Comparison of ENCODE assay signal across 8 cellular contexts in genomic region chr3:197456271-197457091, GRCh38.
DNase-seq lines count a peak whose midpoint lies in the region; ATAC-seq, FAIRE-seq and TF ChIP-seq lines count a peak whose summit lies in the region.

No MANE protein-coding gene starts in this region.

- H3K27ac ChIP-seq in K562 (ENCODE audit: extremely low read depth, low read depth, low read length) (peak overlapping the region; percentile 34; the same call in 1 of the 3 replicates), iPS-18a (ENCODE audit: low read length) (no peak overlapping the region)

- peak overlapping the region; percentile 45 to 80 for H3K9ac ChIP-seq in K562 (ENCODE audit: insufficient read depth in 1 of 2, low read depth in 2 of 2, low read length in 2 of 2)
- H3K9ac ChIP-seq in iPS-18a (ENCODE audit: low read length): peak overlapping the region; percentile 26
- H3K9ac ChIP-seq in skeletal muscle satellite cell (ENCODE audit: low read depth, low read length): peak overlapping the region; percentile 85

- BruUV-seq in K562 (replicated peaks; lab: Mats Ljungman, UMichigan): no TSS peak

- TF ChIP-seq CTCF in K562 (IDR thresholded peaks at IDR 0.05 in 2 of 3, conservative IDR thresholded peaks at IDR 0.05 in 1 of 3; ENCODE audit: insufficient read depth in 2 of 3, low read depth in 1 of 3, low read length in 3 of 3): no peak

- peak overlapping the region; percentile 94 for H2AFZ ChIP-seq in K562 (ENCODE audit: low read depth, low read length)

- peaks cover 3 to 27% of the 10 kb centered on the region in 2 experiments; a peak in 4 of 5 replicates for H3K27me3 ChIP-seq in K562 (ENCODE audit: control insufficient read depth in 2 of 2, insufficient read depth in 2 of 2, low read length in 2 of 2)
- peaks cover 24% of the 10 kb centered on the region for H3K27me3 ChIP-seq in iPS-18a (ENCODE audit: control insufficient read depth, insufficient read depth, low read length)
- H3K27me3 ChIP-seq in skeletal muscle satellite cell (ENCODE audit: control insufficient read depth, insufficient read depth, low read length): no peaks in the 10 kb centered on the region

- no peaks in the 10 kb centered on the region for H3K9me1 ChIP-seq in K562 (ENCODE audit: control insufficient read depth, insufficient read depth, low read length)

- 17% methylated on average over 47 of the region's 47 CpGs for WGBS in K562 (ENCODE audit: insufficient coverage, low coverage, missing lambda C conversion rate)

- H3K36me3 ChIP-seq in K562 (ENCODE audit: control insufficient read depth, insufficient read depth, low read length) (no peaks in the 10 kb centered on the region), iPS-18a (ENCODE audit: control insufficient read depth, low read depth, low read length) (no peaks in the 10 kb centered on the region), skeletal muscle satellite cell (ENCODE audit: insufficient read depth, low read length) (no peaks in the 10 kb centered on the region)

- intact Hi-C loops in K562 (cut with micrococcal nuclease): loop anchor here (10.0 kb wide), 1 partner anchor 202 kb away; no protein-coding TSS in a partner anchor

- ATAC-seq in GM21723 (IDR thresholded peaks at IDR 0.05; ENCODE audit: unreplicated experiment) (peak; percentile 71), K562 (peak; percentile 81), HG02938 (IDR thresholded peaks at IDR 0.05; ENCODE audit: unreplicated experiment) (no peak)

- no peak for TF ChIP-seq RAD21 in K562 (CRISPR knock-in tag; conservative IDR thresholded peaks at IDR 0.05 in 1 of 2, IDR thresholded peaks at IDR 0.05 in 1 of 2)

- CTCF ChIA-PET in K562 (lab: Yijun Ruan, JAX; ENCODE audit: low intra/inter-chr PET ratio): no interaction called here

- in situ Hi-C loops in K562 (cut with MboI): no loop called here

- POLR2A ChIA-PET in K562 (lab: Yijun Ruan, JAX): no interaction called here

- DNase-seq in AG20443 (ENCODE audit: low spot score) (peak; percentile 96), RPMI8226 (peak; percentile 83), K562 (ENCODE audit: extremely low read depth in 1 of 4, low spot score in 3 of 4) (peak; percentile 53 to 74 (median 63)), NCI-H1092 (lab: John Stamatoyannopoulos, UW) (no peak)

- H3K79me2 ChIP-seq in K562 (ENCODE audit: control insufficient read depth, insufficient read depth, low read length): no peaks in the 10 kb centered on the region

- H3K4me3 ChIP-seq in K562 (peak overlapping the region; percentile 30), iPS-18a (ENCODE audit: low read length) (peak overlapping the region; percentile 66), skeletal muscle satellite cell (ENCODE audit: low read length) (peak overlapping the region; percentile 71)

- H4K20me1 ChIP-seq in K562 (replicated peaks; ENCODE audit: control insufficient read depth, insufficient read depth, low read length): no peaks in the 10 kb centered on the region

- H3K4me1 ChIP-seq in K562 (replicated peaks in 1 of 2; ENCODE audit: control insufficient read depth in 2 of 2, insufficient read depth in 2 of 2, low read length in 2 of 2) (peaks cover 8 to 16% of the 10 kb centered on the region in 2 experiments), iPS-18a (ENCODE audit: control insufficient read depth, low read depth, low read length) (peaks cover 5% of the 10 kb centered on the region), skeletal muscle satellite cell (ENCODE audit: control insufficient read depth, insufficient read depth, low read length) (peaks cover 17% of the 10 kb centered on the region)

- no peak; the same call in 1 of the 2 replicates for TF ChIP-seq POLR2A in K562 (conservative IDR thresholded peaks at IDR 0.05)

- no peaks in the 10 kb centered on the region for H3K9me3 ChIP-seq in K562 (replicated peaks; ENCODE audit: control insufficient read depth, insufficient read depth, low read depth, low read length)
- no peaks in the 10 kb centered on the region for H3K9me3 ChIP-seq in iPS-18a (ENCODE audit: control insufficient read depth, low read depth, low read length)
- no peaks in the 10 kb centered on the region for H3K9me3 ChIP-seq in skeletal muscle satellite cell (replicated peaks; ENCODE audit: low read length)

- no peak for TF ChIP-seq EP300 in K562 (IDR thresholded peaks at IDR 0.05; ENCODE audit: low read length)

- no peak for FAIRE-seq in K562 (lab: Jason Lieb, UNC)

- H3K4me2 ChIP-seq in K562 (ENCODE audit: insufficient read depth, low read length) (peak overlapping the region; percentile 91), skeletal muscle satellite cell (ENCODE audit: low read length) (peak overlapping the region; percentile 90)

TF ChIP-seq in K562, 482 proteins besides CTCF, POLR2A, EP300 and RAD21 (continues in another document):
- TF ChIP-seq ZNF23 (CRISPR knock-in tag; IDR thresholded peaks at IDR 0.05) (no peak), GTF3C2 (IDR thresholded peaks at IDR 0.05; ENCODE audit: borderline replicate concordance, extremely low read depth, insufficient read length) (no peak), ATF6 (CRISPR knock-in tag; IDR thresholded peaks at IDR 0.05) (no peak), BCL6 (CRISPR knock-in tag; IDR thresholded peaks at IDR 0.05) (no peak), ASH1L (IDR thresholded peaks at IDR 0.05; ENCODE audit: borderline replicate concordance, low read depth, partially characterized antibody) (no peak), TGIF2 (CRISPR knock-in tag; IDR thresholded peaks at IDR 0.05) (no peak), ZNF740 (CRISPR knock-in tag; IDR thresholded peaks at IDR 0.05) (no peak), ZNF740 (tag; IDR thresholded peaks at IDR 0.05) (no peak), ZNF518B (CRISPR knock-in tag; IDR thresholded peaks at IDR 0.05) (no peak), PHB2 (IDR thresholded peaks at IDR 0.05; ENCODE audit: low read depth) (no peak)

Comparison
In these comparisons a context has a peak if more than half of its experiments do, and no peak if none do; other contexts are left out.
1. H3K9ac ChIP-seq: peak in every context shown above with its lines; median percentile 85 in skeletal muscle satellite cell; 62 in K562; 26 in iPS-18a.